Comparison of ENCODE assay signal across 8 cellular contexts in genomic region chr7:30974605-30975256, GRCh38. TPM values are rescaled to one million over a fixed set of nuclear protein-coding genes. Genes with fewer than 3 reads are reported as not detected.
DNase-seq lines count a peak whose midpoint lies in the region; ATAC-seq, FAIRE-seq and TF ChIP-seq lines count a peak whose summit lies in the region.

No MANE protein-coding gene starts in this region.

- no TSS peak for BruUV-seq in endothelial cell of umbilical vein (replicated peaks; lab: Mats Ljungman, UMichigan)

- H3K9me2 ChIP-seq in SU-DHL-6 (replicated peaks; ENCODE audit: insufficient read depth, low read length), result no peaks in the 10 kb centered on the region

- H3K9me3 Mint-ChIP-seq in naive thymus-derived CD4-positive, alpha-beta T cell, result no peaks in the 10 kb centered on the region

- H3K36me3 ChIP-seq in SU-DHL-6 (ENCODE audit: low read length) (no peaks in the 10 kb centered on the region), endothelial cell of umbilical vein (ENCODE audit: control insufficient read depth in 2 of 2, extremely low read depth in 1 of 2, insufficient read depth in 2 of 2, low read length in 2 of 2) (no peaks in the 10 kb centered on the region)
- no peaks in the 10 kb centered on the region for H3K36me3 ChIP-seq in naive thymus-derived CD4-positive, alpha-beta T cell (ENCODE audit: control insufficient read depth in 2 of 3, insufficient read depth in 3 of 3, low read length in 3 of 3)

- H3K4me2 ChIP-seq in SU-DHL-6 (ENCODE audit: low read depth, low read length, poor library complexity, severe bottlenecking) (no peak overlapping the region), endothelial cell of umbilical vein (ENCODE audit: insufficient read depth, low read length) (no peak overlapping the region)

- H3K4me3 ChIP-seq in SU-DHL-6 (ENCODE audit: insufficient read depth, low read length, poor library complexity, severe bottlenecking), result no peak overlapping the region
- H3K4me3 ChIP-seq in endothelial cell of umbilical vein (replicated peaks in 1 of 3; ENCODE audit: insufficient read depth in 1 of 3, low read depth in 1 of 3, low read length in 3 of 3), result no peak overlapping the region
- no peak overlapping the region for H3K4me3 ChIP-seq in naive thymus-derived CD4-positive, alpha-beta T cell (ENCODE audit: low read length)

- no peak for TF ChIP-seq POLR2A in endothelial cell of umbilical vein (IDR thresholded peaks at IDR 0.05; ENCODE audit: low read depth, low read length)

- intact Hi-C loops in endothelial cell of umbilical vein (cut with micrococcal nuclease), result loop anchor here (1.0 to 2.0 kb wide), 4 partner anchors 36 to 234 kb away; no protein-coding TSS in a partner anchor
- intact Hi-C loops in naive thymus-derived CD4-positive, alpha-beta T cell (cut with micrococcal nuclease), result loop anchor here in 1 of 2 donors (1.0 to 2.0 kb wide), 3 partner anchors 36 to 174 kb away; no protein-coding TSS in a partner anchor

- no peaks in the 10 kb centered on the region for H3K36me3 Mint-ChIP-seq in naive thymus-derived CD4-positive, alpha-beta T cell

- no peaks in the 10 kb centered on the region for H3K4me1 ChIP-seq in endothelial cell of umbilical vein (ENCODE audit: control insufficient read depth, extremely low read depth, insufficient read depth, low read length)
- no peaks in the 10 kb centered on the region for H3K4me1 ChIP-seq in naive thymus-derived CD4-positive, alpha-beta T cell (ENCODE audit: control insufficient read depth in 2 of 2, insufficient read depth in 2 of 2, low read length in 2 of 2)

- DNase-seq in NCI-H345 (lab: John Stamatoyannopoulos, UW) (peak; percentile 21), NCI-H345 treated with DMSO at 0.1 percent for 48 hours (lab: John Stamatoyannopoulos, UW; ENCODE audit: unreplicated experiment) (no peak), endothelial cell of umbilical vein (ENCODE audit: low read depth, low spot score) (peak; percentile 62), NCI-H2227 (lab: John Stamatoyannopoulos, UW; ENCODE audit: unreplicated experiment) (no peak)
- peak in 1 of 9 donors; percentile 64 for DNase-seq in naive thymus-derived CD4-positive, alpha-beta T cell

- peaks cover 0 to 17% (median 0%) of the 10 kb centered on the region in 7 donors for H3K4me1 Mint-ChIP-seq in naive thymus-derived CD4-positive, alpha-beta T cell

- no peak overlapping the region for H3K4me3 Mint-ChIP-seq in naive thymus-derived CD4-positive, alpha-beta T cell

- H3K27ac Mint-ChIP-seq in naive thymus-derived CD4-positive, alpha-beta T cell, result peak overlapping the region in 1 of 9 donors; percentile 84

- POLR2A ChIA-PET in endothelial cell of umbilical vein (lab: Charles Lee), result no interaction called here
- POLR2A ChIA-PET in naive thymus-derived CD4-positive, alpha-beta T cell (lab: Charles Lee), result no interaction called here

- H2AFZ ChIP-seq in SU-DHL-6 (ENCODE audit: low read depth, low read length, severe bottlenecking) (peak overlapping the region; percentile 35), endothelial cell of umbilical vein (ENCODE audit: low read depth, low read length) (no peak overlapping the region)

- peak; percentile 77 for FAIRE-seq in endothelial cell of umbilical vein (lab: Jason Lieb, UNC)

- no peaks in the 10 kb centered on the region for H3K9me1 ChIP-seq in endothelial cell of umbilical vein (replicated peaks; ENCODE audit: control insufficient read depth, extremely low read depth, insufficient read depth, low read length)

- H3K79me2 ChIP-seq in SU-DHL-6 (ENCODE audit: insufficient read depth, low read length) (no peaks in the 10 kb centered on the region), endothelial cell of umbilical vein (ENCODE audit: control insufficient read depth, insufficient read depth, low read length) (no peaks in the 10 kb centered on the region)

- H3K9ac ChIP-seq in SU-DHL-6 (ENCODE audit: low read length) (peak overlapping the region; percentile 14; the same call in 1 of the 2 replicates), endothelial cell of umbilical vein (replicated peaks; ENCODE audit: extremely low read depth, insufficient read depth, low read length) (no peak overlapping the region)

- H3K27me3 Mint-ChIP-seq in naive thymus-derived CD4-positive, alpha-beta T cell, result peaks cover 21 to 40% (median 29%) of the 10 kb centered on the region in 5 donors

- H3K27me3 ChIP-seq in SU-DHL-6 (ENCODE audit: low read length) (no peaks in the 10 kb centered on the region), endothelial cell of umbilical vein (ENCODE audit: control insufficient read depth in 2 of 2, insufficient read depth in 2 of 2, low read length in 2 of 2) (peaks cover 22 to 29% of the 10 kb centered on the region in 2 experiments)
- H3K27me3 ChIP-seq in naive thymus-derived CD4-positive, alpha-beta T cell (ENCODE audit: control insufficient read depth in 2 of 2, insufficient read depth in 2 of 2, low read length in 2 of 2), result peaks cover 0 to 4% of the 10 kb centered on the region in 2 donors

- CTCF ChIA-PET in endothelial cell of umbilical vein (lab: Charles Lee), result interaction anchor here (0.7 to 18.6 kb wide), 5 partner anchors 9 to 173 kb away, joined by 3 to 1079 read pairs (median 7); no protein-coding TSS in a partner anchor
- CTCF ChIA-PET in naive thymus-derived CD4-positive, alpha-beta T cell (lab: Charles Lee), result interaction anchor here (1.4 to 1.6 kb wide), 2 partner anchors 9 to 11 kb away, joined by 4 read pairs; no protein-coding TSS in a partner anchor

- peak; percentile 87 for TF ChIP-seq CTCF in SU-DHL-6 (IDR thresholded peaks at IDR 0.05; ENCODE audit: insufficient read depth, low read length, poor library complexity, severe bottlenecking)
- TF ChIP-seq CTCF in endothelial cell of umbilical vein (IDR thresholded peaks at IDR 0.05; ENCODE audit: extremely low read depth in 1 of 2, insufficient read depth in 1 of 2, low read depth in 1 of 2, low read length in 2 of 2), result peak; percentile 61 to 81

- dilution Hi-C loops in endothelial cell of umbilical vein (cut with MboI; ENCODE audit: extremely low pct_ligation_motif_present, low sequenced_read_pairs), result no loop called here

- no peaks in the 10 kb centered on the region for H3F3A ChIP-seq in SU-DHL-6 (ENCODE audit: insufficient read depth)

- H3K27ac ChIP-seq in SU-DHL-6 (ENCODE audit: low read depth, low read length) (peak overlapping the region; percentile 13; the same call in 1 of the 2 replicates), endothelial cell of umbilical vein (ENCODE audit: insufficient read depth, low read depth, low read length) (no peak overlapping the region)
- no peak overlapping the region for H3K27ac ChIP-seq in naive thymus-derived CD4-positive, alpha-beta T cell (ENCODE audit: low read depth, low read length)

- no peaks in the 10 kb centered on the region for H4K20me1 ChIP-seq in SU-DHL-6 (ENCODE audit: low read depth, low read length)
- H4K20me1 ChIP-seq in endothelial cell of umbilical vein (replicated peaks; ENCODE audit: control insufficient read depth, extremely low read depth, insufficient read depth, low read length), result no peaks in the 10 kb centered on the region

- ATAC-seq in GM21526 (IDR thresholded peaks at IDR 0.05; ENCODE audit: low FRiP score, unreplicated experiment) (peak; percentile 93), HG03571 (IDR thresholded peaks at IDR 0.05; ENCODE audit: unreplicated experiment) (peak; percentile 89)
- peak; percentile 51 for ATAC-seq in naive thymus-derived CD4-positive, alpha-beta T cell

- no peaks in the 10 kb centered on the region for H3K9me3 ChIP-seq in SU-DHL-6 (ENCODE audit: insufficient read depth, low read length)
- H3K9me3 ChIP-seq in endothelial cell of umbilical vein (replicated peaks; ENCODE audit: control insufficient read depth, insufficient read depth, low read length), result no peaks in the 10 kb centered on the region
- no peaks in the 10 kb centered on the region for H3K9me3 ChIP-seq in naive thymus-derived CD4-positive, alpha-beta T cell (ENCODE audit: control insufficient read depth in 2 of 3, low read length in 3 of 3)

TF ChIP-seq in endothelial cell of umbilical vein, 7 proteins besides CTCF, POLR2A, EP300 and RAD21:
- TF ChIP-seq MYC (IDR thresholded peaks at IDR 0.05; ENCODE audit: low read depth, low read length), result no peak
- TF ChIP-seq GATA2 (IDR thresholded peaks at IDR 0.05; ENCODE audit: insufficient read depth, insufficient read length, low read depth, low read length), result no peak
- TF ChIP-seq EZH2 (IDR thresholded peaks at IDR 0.05; ENCODE audit: borderline replicate concordance, low read depth, low read length, severe bottlenecking), result no peak
- no peak for TF ChIP-seq FOS (IDR thresholded peaks at IDR 0.05; ENCODE audit: borderline replicate concordance, insufficient read depth, low read length)
- no peak for TF ChIP-seq MAX (IDR thresholded peaks at IDR 0.05; ENCODE audit: insufficient read depth, insufficient read length)
- TF ChIP-seq JUN (IDR thresholded peaks at IDR 0.05; ENCODE audit: borderline replicate concordance, insufficient read depth, insufficient read length, low read depth), result no peak
- TF ChIP-seq POLR2AphosphoS5 (IDR thresholded peaks at IDR 0.05; ENCODE audit: insufficient read depth, low read depth, low read length), result no peak

RNA-seq across cellular contexts. Expression of gene GHRHR, which starts 11.0 kb away (rescaled TPM):
- total RNA-seq in endothelial cell of umbilical vein, result not detected in 2 replicates
- not detected in 2 replicates for polyA plus RNA-seq in endothelial cell of umbilical vein
- not detected in 2 replicates for polyA plus RNA-seq in endothelial cell of umbilical vein (2011; cell fraction: cytosol; rRNA removed)
- polyA plus RNA-seq in endothelial cell of umbilical vein (2011; cell fraction: nucleus; rRNA removed), result not detected in 2 replicates
- polyA plus RNA-seq in endothelial cell of umbilical vein (2012), result not detected in 2 replicates
- not detected in 2 replicates for polyA minus RNA-seq in endothelial cell of umbilical vein
- polyA minus RNA-seq in endothelial cell of umbilical vein (2011; cell fraction: cytosol; rRNA and poly(A)+ RNA removed), result not detected
- polyA minus RNA-seq in endothelial cell of umbilical vein (2011; cell fraction: nucleus; rRNA and poly(A)+ RNA removed), result not detected in 2 replicates
- total RNA-seq in naive thymus-derived CD4-positive, alpha-beta T cell, result not detected
- not detected for polyA plus RNA-seq in naive thymus-derived CD4-positive, alpha-beta T cell

Comparison
In these comparisons a context has a peak if more than half of its experiments do, and no peak if none do; other contexts are left out.
1. DNase-seq: peak in NCI-H345 (single experiment) and endothelial cell of umbilical vein (single experiment); none in NCI-H345 treated with DMSO at 0.1 percent for 48 hours (single experiment) and NCI-H2227 (single experiment).
2. Peak in every context shown above with its lines, with median percentiles within 50 percentile points of each other: ATAC-seq.